In genomic region chr9:121367651-121368510, GRCh38 we compare ENCODE assay signal across 8 cellular contexts. TPM values are rescaled to one million over a fixed set of nuclear protein-coding genes. Genes with fewer than 3 reads are reported as not detected.
DNase-seq lines count a peak whose midpoint lies in the region; ATAC-seq and TF ChIP-seq lines count a peak whose summit lies in the region.

No MANE protein-coding gene starts in this region.

- WGBS in liver = 7% methylated on average over 4 of the region's 4 CpGs

- H3K9me3 ChIP-seq in liver (ENCODE audit: control insufficient read depth in 4 of 4, low read length in 3 of 4) (no peaks in the 10 kb centered on the region), tibial artery (no peaks in the 10 kb centered on the region)

- H3K4me3 ChIP-seq in liver (ENCODE audit: low read depth in 1 of 3, low read length in 3 of 3) (peak overlapping the region; percentile 64 to 94 (median 86)), tibial artery (peak overlapping the region; percentile 62 to 74)

- peak overlapping the region; percentile 81 to 89 for H3K9ac ChIP-seq in liver (ENCODE audit: low read depth in 1 of 2, low read length in 2 of 2)

- peaks cover 0 to 3% of the 10 kb centered on the region in 2 donors for H3K9me3 Mint-ChIP-seq in activated T-cell treated with anti-CD3 and anti-CD28 coated beads, Interleukin-2, amount 50 U/mL, for 72 hours

- H3K27me3 ChIP-seq in liver (ENCODE audit: control insufficient read depth in 4 of 4, insufficient read depth in 4 of 4, low read length in 3 of 4) = no peaks in the 10 kb centered on the region
- no peaks in the 10 kb centered on the region for H3K27me3 ChIP-seq in tibial artery

- peak in 1 of 2 donors; percentile 9 for TF ChIP-seq RAD21 in liver (IDR thresholded peaks at IDR 0.05)

- H3K27ac ChIP-seq in liver (ENCODE audit: low read depth in 1 of 2, low read length in 2 of 2) (peak overlapping the region; percentile 70 to 93), tibial artery (peak overlapping the region; percentile 93 to 98)

- no peak for DNase-seq in activated T-cell treated with anti-CD3 and anti-CD28 coated beads, Interleukin-2, amount 50 U/mL, for 72 hours
- DNase-seq in activated T-cell treated with anti-CD3 and anti-CD28 coated beads for 4 hours (no peak), amniotic epithelial cell (ENCODE audit: low read depth) (peak; percentile 57), tibial artery (no peak), NCI-H2107 treated with DMSO at 0.1 percent for 48 hours (lab: John Stamatoyannopoulos, UW; ENCODE audit: unreplicated experiment) (no peak), NCI-H1092 (lab: John Stamatoyannopoulos, UW) (no peak)

- peaks cover 59% of the 10 kb centered on the region for H3K4me1 Mint-ChIP-seq in activated T-cell treated with anti-CD3 and anti-CD28 coated beads, Interleukin-2, amount 50 U/mL, for 72 hours (ENCODE audit: low read depth)

- peaks cover 13 to 61% (median 51%) of the 10 kb centered on the region in 4 donors for H3K4me1 ChIP-seq in liver (ENCODE audit: control insufficient read depth in 4 of 4, insufficient read depth in 4 of 4, low read length in 3 of 4)
- H3K4me1 ChIP-seq in tibial artery = peaks cover 0 to 80% (median 62%) of the 10 kb centered on the region in 4 donors

- H3K27me3 Mint-ChIP-seq in activated T-cell treated with anti-CD3 and anti-CD28 coated beads, Interleukin-2, amount 50 U/mL, for 72 hours (ENCODE audit: low read depth) = no peaks in the 10 kb centered on the region

- peak overlapping the region; percentile 85 for H3K4me3 Mint-ChIP-seq in activated T-cell treated with anti-CD3 and anti-CD28 coated beads, Interleukin-2, amount 50 U/mL, for 72 hours

- peak overlapping the region; percentile 54 for H3K27ac Mint-ChIP-seq in activated T-cell treated with anti-CD3 and anti-CD28 coated beads, Interleukin-2, amount 50 U/mL, for 72 hours

- H3K36me3 Mint-ChIP-seq in activated T-cell treated with anti-CD3 and anti-CD28 coated beads, Interleukin-2, amount 50 U/mL, for 72 hours (ENCODE audit: insufficient read depth in 2 of 2) = peaks cover 4 to 5% of the 10 kb centered on the region in 2 donors

- H3K36me3 ChIP-seq in liver (ENCODE audit: control insufficient read depth in 4 of 4, insufficient read depth in 3 of 4, low read depth in 1 of 4, low read length in 3 of 4) (peaks cover 0 to 3% (median 0%) of the 10 kb centered on the region in 4 donors), tibial artery (no peaks in the 10 kb centered on the region)

- intact Hi-C loops in tibial artery (cut with DNase I; ENCODE audit: low total_unique reads) = no loop called here

- TF ChIP-seq CTCF in liver (IDR thresholded peaks at IDR 0.05; ENCODE audit: low read depth, low read length, missing input control) (no peak), tibial artery (IDR thresholded peaks at IDR 0.05) (no peak)

- no peak for ATAC-seq in activated T-cell treated with anti-CD3 and anti-CD28 coated beads, Interleukin-2, amount 50 U/mL, for 72 hours (replicated peaks in 1 of 2)
- no peak for ATAC-seq in GM21825 (IDR thresholded peaks at IDR 0.05; ENCODE audit: unreplicated experiment)

TF ChIP-seq in liver, 16 proteins besides CTCF, POLR2A, EP300 and RAD21:
- TF ChIP-seq REST (IDR thresholded peaks at IDR 0.05) (peak; percentile 47), GABPA (IDR thresholded peaks at IDR 0.05 in 1 of 2, conservative IDR thresholded peaks at IDR 0.05 in 1 of 2) (no peak), JUND (IDR thresholded peaks at IDR 0.05) (peak in 1 of 2 donors; percentile 37), TAF1 (conservative IDR thresholded peaks at IDR 0.05) (peak; percentile 77), FOXA2 (IDR thresholded peaks at IDR 0.05) (peak; percentile 66), HNF4A (conservative IDR thresholded peaks at IDR 0.05) (peak; percentile 74 to 80), RXRA (IDR thresholded peaks at IDR 0.05) (peak in 1 of 2 donors; percentile 37), SP1 (IDR thresholded peaks at IDR 0.05) (peak; percentile 58), MAX (IDR thresholded peaks at IDR 0.05) (no peak), HNF4G (IDR thresholded peaks at IDR 0.05) (peak; percentile 45), ZBTB33 (IDR thresholded peaks at IDR 0.05) (no peak), NR2F2 (IDR thresholded peaks at IDR 0.05) (peak; percentile 10), ATF3 (IDR thresholded peaks at IDR 0.05) (no peak), FOXA1 (IDR thresholded peaks at IDR 0.05) (no peak), EGR1 (IDR thresholded peaks at IDR 0.05; ENCODE audit: low read depth in 2 of 2) (no peak), YY1 (IDR thresholded peaks at IDR 0.05) (no peak)

RNA-seq across cellular contexts. Expression of gene STOM, which starts 2.2 kb away (rescaled TPM):
- total RNA-seq in activated T-cell treated with anti-CD3 and anti-CD28 coated beads, Interleukin-2, amount 50 U/mL, for 72 hours = 10 to 100 TPM; 63.7 to 90.6 TPM
- 100 to 1,000 TPM; 318 to 398 TPM for total RNA-seq in liver
- polyA plus RNA-seq in liver = 100 to 1,000 TPM; 150 to 212 TPM
